Comparison of ENCODE assay signal across 11 cellular contexts in the genomic region with DNA sequence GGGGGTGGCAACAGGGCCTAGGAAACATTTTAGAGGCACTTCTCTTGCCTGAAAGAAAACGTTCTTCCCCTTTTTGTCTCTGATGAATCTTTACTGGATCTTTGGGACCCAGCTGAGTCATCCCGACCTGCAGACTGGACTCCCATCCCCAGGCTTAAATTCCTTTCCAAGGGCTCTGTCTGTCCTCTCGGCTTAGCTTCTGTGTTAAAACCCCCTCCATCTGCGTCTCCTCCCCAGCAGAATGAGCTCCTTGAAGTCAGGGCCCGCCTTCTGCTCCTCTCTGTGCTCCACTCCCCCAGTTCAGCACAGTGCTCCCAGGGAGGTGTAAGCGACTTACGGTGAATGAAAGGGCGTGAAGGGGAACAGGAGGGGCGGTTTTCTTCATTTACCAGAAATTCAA. TPM values are rescaled to one million over a fixed set of nuclear protein-coding genes. Genes with fewer than 3 reads are reported as not detected.
DNase-seq lines count a peak whose midpoint lies in the region; ATAC-seq and TF ChIP-seq lines count a peak whose summit lies in the region.
"Had no signal": no experiment of that assay in that cellular context is flagged by ENCODE, and none has a peak within 500 bp of the region (broad histone marks: within the 10 kb centered on the region; RNA-seq: fewer than 3 reads in every experiment).

No MANE protein-coding gene starts in this region.

- no peak overlapping the region for H3K4me3 ChIP-seq in fibroblast of villous mesenchyme (ENCODE audit: low read depth, low read length)

- CTCF ChIA-PET in GM10248 (lab: Yijun Ruan, JAX) = interaction anchor here (0.7 to 1.2 kb wide), 5 partner anchors 9 to 112 kb away, joined by 3 to 6 read pairs (median 3); no protein-coding TSS in a partner anchor

- POLR2A ChIA-PET in GM10248 (lab: Yijun Ruan, JAX) = no interaction called here

- H3K9me3 Mint-ChIP-seq in stimulated activated effector memory CD8-positive, alpha-beta T cell treated with anti-CD3 and anti-CD28 coated beads, Interleukin-12 subunit alpha, Interleukin-12 subunit beta, amount 100 ng/mL, for 72 hours = no peaks in the 10 kb centered on the region

- H3K4me1 Mint-ChIP-seq in stimulated activated effector memory CD8-positive, alpha-beta T cell treated with anti-CD3 and anti-CD28 coated beads, Interleukin-12 subunit alpha, Interleukin-12 subunit beta, amount 100 ng/mL, for 72 hours = peaks cover 7% of the 10 kb centered on the region

- DNase-seq in NOMO-1 (lab: John Stamatoyannopoulos, UW; ENCODE audit: unreplicated experiment in 2 of 2) (peak; percentile 9 to 18), NOMO-1 treated with DMSO at 0.1 percent for 48 hours (lab: John Stamatoyannopoulos, UW; ENCODE audit: unreplicated experiment) (no peak), NCI-H82 treated with DMSO at 0.1 percent for 48 hours (lab: John Stamatoyannopoulos, UW; ENCODE audit: unreplicated experiment) (peak; percentile 81), fibroblast of villous mesenchyme (ENCODE audit: low read depth) (peak; percentile 19), GM10248 (ENCODE audit: extremely low spot score) (no peak)
- no peak for DNase-seq in stimulated activated effector memory CD8-positive, alpha-beta T cell treated with anti-CD3 and anti-CD28 coated beads, Interleukin-12 subunit alpha, Interleukin-12 subunit beta, amount 100 ng/mL, for 72 hours (ENCODE audit: low spot score in 2 of 2)
- DNase-seq: 8988T, left ventricle myocardium inferior, NCI-H2107 had no signal

- peak overlapping the region; percentile 59 for H3K4me3 Mint-ChIP-seq in stimulated activated effector memory CD8-positive, alpha-beta T cell treated with anti-CD3 and anti-CD28 coated beads, Interleukin-12 subunit alpha, Interleukin-12 subunit beta, amount 100 ng/mL, for 72 hours

- H3K27ac Mint-ChIP-seq in stimulated activated effector memory CD8-positive, alpha-beta T cell treated with anti-CD3 and anti-CD28 coated beads, Interleukin-12 subunit alpha, Interleukin-12 subunit beta, amount 100 ng/mL, for 72 hours = no peak overlapping the region

- ATAC-seq in stimulated activated effector memory CD8-positive, alpha-beta T cell treated with anti-CD3 and anti-CD28 coated beads, Interleukin-12 subunit alpha, Interleukin-12 subunit beta, amount 100 ng/mL, for 72 hours = no peak
- ATAC-seq in HG02798 (IDR thresholded peaks at IDR 0.05; ENCODE audit: poor library complexity, unreplicated experiment) (no peak), GM18870 (IDR thresholded peaks at IDR 0.05; ENCODE audit: unreplicated experiment) (no peak)

- no peaks in the 10 kb centered on the region for H3K36me3 Mint-ChIP-seq in stimulated activated effector memory CD8-positive, alpha-beta T cell treated with anti-CD3 and anti-CD28 coated beads, Interleukin-12 subunit alpha, Interleukin-12 subunit beta, amount 100 ng/mL, for 72 hours

- TF ChIP-seq CTCF in fibroblast of villous mesenchyme (IDR thresholded peaks at IDR 0.05; ENCODE audit: insufficient read depth, low read depth, low read length) (no peak), GM10248 (IDR thresholded peaks at IDR 0.05; ENCODE audit: control extremely low read depth, extremely low read depth, low read depth, missing control alignments) (no peak)

RNA-seq across cellular contexts. Expression of a gene that starts 0.9 kb away (rescaled TPM):
- total RNA-seq in fibroblast of villous mesenchyme = 2.2 and 2.6 TPM in 2 replicates

Comparison
In these comparisons a context has a peak if more than half of its experiments do, and no peak if none do; other contexts are left out.
1. DNase-seq: peak in NOMO-1 (2 of 2), NCI-H82 treated with DMSO at 0.1 percent for 48 hours (single experiment) and fibroblast of villous mesenchyme (single experiment); none in NOMO-1 treated with DMSO at 0.1 percent for 48 hours (single experiment), stimulated activated effector memory CD8-positive, alpha-beta T cell treated with anti-CD3 and anti-CD28 coated beads, Interleukin-12 subunit alpha, Interleukin-12 subunit beta, amount 100 ng/mL, for 72 hours (0 of 2) and GM10248 (single experiment).